ENCODE assay signal across 31 cellular contexts in the genomic region with DNA sequence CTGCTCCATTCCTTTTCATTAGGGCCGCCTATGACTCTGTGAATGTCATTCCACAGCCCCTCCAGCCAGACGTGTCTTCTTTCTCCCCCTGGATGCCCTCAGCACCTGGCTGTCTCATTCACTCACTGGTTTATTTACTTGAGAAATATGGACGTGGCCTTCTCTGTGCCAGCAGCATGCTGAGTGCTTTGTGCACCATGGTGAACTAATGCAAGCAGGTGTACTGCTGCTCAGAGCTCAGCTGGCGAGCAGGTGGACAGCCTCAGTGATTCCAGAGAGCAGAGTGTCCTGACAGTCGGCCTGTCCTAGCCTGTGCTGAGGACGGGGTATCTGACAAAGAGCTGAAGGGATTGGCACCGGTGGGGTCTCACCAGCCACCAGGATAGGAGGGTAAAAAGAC.
DNase-seq lines count a peak whose midpoint lies in the region; ATAC-seq and TF ChIP-seq lines count a peak whose summit lies in the region.
"Had no signal": no experiment of that assay in that cellular context is flagged by ENCODE, and none has a peak within 500 bp of the region (broad histone marks: within the 10 kb centered on the region; RNA-seq: fewer than 3 reads in every experiment).

No MANE protein-coding gene starts in this region.

- no peak for TF ChIP-seq CTCF in CD14-positive monocyte (IDR thresholded peaks at IDR 0.05)

- peaks cover 18% of the 10 kb centered on the region for H3K4me1 Mint-ChIP-seq in CD14-positive monocyte
- H3K4me1 Mint-ChIP-seq: CD4-positive, CD25-positive, alpha-beta regulatory T cell; mesothelial cell of epicardium; stimulated activated memory B cell treated with anti-CD40 and anti-IgM and Interleukin-4, amounts not matched to agents 10 μg/mL and 1 μg/mL and 100 μg/mL, for 72 hours had no signal

- peaks cover 0 to 3% (median 0%) of the 10 kb centered on the region in 7 donors for H3K9me3 Mint-ChIP-seq in CD14-positive monocyte
- H3K9me3 Mint-ChIP-seq: activated naive CD4-positive, alpha-beta T cell treated with anti-CD3 and anti-CD28 coated beads for 36 hours; mesothelial cell of epicardium; naive thymus-derived CD8-positive, alpha-beta T cell; stimulated activated memory B cell treated with anti-CD40 and anti-IgM and Interleukin-4, amounts not matched to agents 10 μg/mL and 1 μg/mL and 100 μg/mL, for 72 hours; T-helper 1 cell treated with Interleukin-12 subunit alpha and Interleukin-12 subunit beta and Interleukin-4 antibody, amounts not matched to agents 30 μg/mL and 1 μg/mL, for 36 hours had no signal

- ATAC-seq in HG03354 (IDR thresholded peaks at IDR 0.05; ENCODE audit: poor library complexity, severe bottlenecking, unreplicated experiment) (no peak), GM19467 (IDR thresholded peaks at IDR 0.05; ENCODE audit: unreplicated experiment) (no peak), HG03135 (IDR thresholded peaks at IDR 0.05; ENCODE audit: unreplicated experiment) (no peak), HG03432 (IDR thresholded peaks at IDR 0.05; ENCODE audit: unreplicated experiment) (no peak)
- ATAC-seq: K562; left ventricle myocardium superior; naive thymus-derived CD8-positive, alpha-beta T cell; Panc1; stimulated activated memory B cell treated with anti-CD40 and anti-IgM and Interleukin-4, amounts not matched to agents 10 μg/mL and 1 μg/mL and 100 μg/mL, for 72 hours had no signal

- no peak overlapping the region for H3K4me3 Mint-ChIP-seq in CD14-positive monocyte
- H3K4me3 Mint-ChIP-seq: activated naive CD4-positive, alpha-beta T cell treated with anti-CD3 and anti-CD28 coated beads for 36 hours; CD4-positive, CD25-positive, alpha-beta regulatory T cell; mesothelial cell of epicardium; naive thymus-derived CD8-positive, alpha-beta T cell; stimulated activated memory B cell treated with anti-CD40 and anti-IgM and Interleukin-4, amounts not matched to agents 10 μg/mL and 1 μg/mL and 100 μg/mL, for 72 hours; T-helper 1 cell treated with Interleukin-12 subunit alpha and Interleukin-12 subunit beta and Interleukin-4 antibody, amounts not matched to agents 30 μg/mL and 1 μg/mL, for 36 hours had no signal

- H3K27ac ChIP-seq in cingulate gyrus (ENCODE audit: low read depth, low read length) = peak overlapping the region; percentile 82
- H3K27ac ChIP-seq: parathyroid adenoma, tibial artery had no signal

- DNase-seq in CD14-positive monocyte (ENCODE audit: low spot score) (peak; percentile 16), DMS53 (lab: John Stamatoyannopoulos, UW) (peak; percentile 85), NCI-H345 (lab: John Stamatoyannopoulos, UW) (peak; percentile 80)
- DNase-seq: activated CD4-positive, alpha-beta T cell treated with anti-CD3 and anti-CD28 coated beads for 4 hours; activated naive CD4-positive, alpha-beta T cell treated with anti-CD3 and anti-CD28 coated beads for 36 hours; activated T-cell treated with anti-CD3 and anti-CD28 coated beads, Interleukin-2, amount 50 U/mL, for 48 hours; amygdala; CD4-positive, CD25-positive, alpha-beta regulatory T cell; central memory CD4-positive, alpha-beta T cell; DMS 273 treated with DMSO at 0.1 percent for 48 hours; erythroblast; foreskin fibroblast; GF-D8; left ventricle myocardium superior; MM.1S; naive thymus-derived CD8-positive, alpha-beta T cell; NCI-H1930; NK-92 treated with Interleukin-12 subunit alpha and Interleukin-12 subunit beta, amount 100 ng/mL, for 24 hours; stimulated activated CD4-positive, alpha-beta T cell treated with anti-CD3 and anti-CD28 coated beads, Interleukin-2, amount 100 ng/mL, for 24 hours; tibial artery had no signal

- H3K36me3 Mint-ChIP-seq in CD14-positive monocyte = no peaks in the 10 kb centered on the region
- H3K36me3 Mint-ChIP-seq: CD4-positive, CD25-positive, alpha-beta regulatory T cell; mesothelial cell of epicardium; naive thymus-derived CD8-positive, alpha-beta T cell; stimulated activated memory B cell treated with anti-CD40 and anti-IgM and Interleukin-4, amounts not matched to agents 10 μg/mL and 1 μg/mL and 100 μg/mL, for 72 hours had no signal

- H3K27me3 Mint-ChIP-seq in CD14-positive monocyte (ENCODE audit: low read depth in 3 of 3) = peaks cover 1 to 6% (median 4%) of the 10 kb centered on the region in 3 donors
- H3K27me3 Mint-ChIP-seq: CD4-positive, CD25-positive, alpha-beta regulatory T cell; naive thymus-derived CD8-positive, alpha-beta T cell; stimulated activated memory B cell treated with anti-CD40 and anti-IgM and Interleukin-4, amounts not matched to agents 10 μg/mL and 1 μg/mL and 100 μg/mL, for 72 hours had no signal

- intact Hi-C loops in CD14-positive monocyte (cut with micrococcal nuclease) = no loop called here

- H3K27ac Mint-ChIP-seq in CD14-positive monocyte = peak overlapping the region in 1 of 7 donors; percentile 14
- H3K27ac Mint-ChIP-seq: activated naive CD4-positive, alpha-beta T cell treated with anti-CD3 and anti-CD28 coated beads for 36 hours; CD4-positive, CD25-positive, alpha-beta regulatory T cell; mesothelial cell of epicardium; stimulated activated memory B cell treated with anti-CD40 and anti-IgM and Interleukin-4, amounts not matched to agents 10 μg/mL and 1 μg/mL and 100 μg/mL, for 72 hours; T-helper 1 cell treated with Interleukin-12 subunit alpha and Interleukin-12 subunit beta and Interleukin-4 antibody, amounts not matched to agents 30 μg/mL and 1 μg/mL, for 36 hours had no signal

Comparison
In these comparisons a context has a peak if more than half of its experiments do, and no peak if none do; other contexts are left out.
1. DNase-seq: peak in every context shown above with its lines; median percentile 85 in DMS53; 80 in NCI-H345; 16 in CD14-positive monocyte.